15 cellular contexts compared by ENCODE assay signal in genomic region chr17:1711804-1712203, GRCh38. TPM values are rescaled to one million over a fixed set of nuclear protein-coding genes. Genes with fewer than 3 reads are reported as not detected.
A peak's percentile ranks its signal among the peaks of the same experiment; 100 is the strongest.
DNase-seq lines count a peak whose midpoint lies in the region; ATAC-seq and TF ChIP-seq lines count a peak whose summit lies in the region.
"Had no signal": no experiment of that assay in that cellular context is flagged by ENCODE, and none has a peak within 500 bp of the region (broad histone marks: within the 10 kb centered on the region; RNA-seq: fewer than 3 reads in every experiment).

No MANE protein-coding gene starts in this region.

- ATAC-seq in RWPE2 (ENCODE audit: low read depth) (no peak), gastrocnemius medialis (no peak), gastroesophageal sphincter (no peak), HG03139 (IDR thresholded peaks at IDR 0.05; ENCODE audit: unreplicated experiment) (no peak)
- ATAC-seq in activated CD8-positive, alpha-beta memory T cell treated with anti-CD3 and anti-CD28 coated beads, Interleukin-2, amount 10 ng/mL, durations not matched to agents 7 days and 5 days, result no peak
- ATAC-seq: foreskin keratinocyte had no signal

- peaks cover 9% of the 10 kb centered on the region for H3K4me1 Mint-ChIP-seq in Calu3 (ENCODE audit: low read depth, unreplicated experiment)
- H3K4me1 Mint-ChIP-seq in activated CD8-positive, alpha-beta memory T cell treated with anti-CD3 and anti-CD28 coated beads, Interleukin-2, amount 10 ng/mL, durations not matched to agents 7 days and 5 days, result peaks cover 10% of the 10 kb centered on the region

- H3K27me3 Mint-ChIP-seq in Calu3 (ENCODE audit: unreplicated experiment), result no peaks in the 10 kb centered on the region
- H3K27me3 Mint-ChIP-seq in activated CD8-positive, alpha-beta memory T cell treated with anti-CD3 and anti-CD28 coated beads, Interleukin-2, amount 10 ng/mL, durations not matched to agents 7 days and 5 days, result peaks cover 35% of the 10 kb centered on the region

- 59 to 60% methylated on average over 4 of the region's 4 CpGs for WGBS in gastroesophageal sphincter (ENCODE audit: low coverage in 1 of 2), 2 donors

- H3K27me3 ChIP-seq in RWPE2 (ENCODE audit: insufficient read depth, poor library complexity, severe bottlenecking), result no peaks in the 10 kb centered on the region
- H3K27me3 ChIP-seq in gastrocnemius medialis, result no peaks in the 10 kb centered on the region
- no peaks in the 10 kb centered on the region for H3K27me3 ChIP-seq in gastroesophageal sphincter
- H3K27me3 ChIP-seq: foreskin keratinocyte, SJCRH30 had no signal

- H3K4me3 ChIP-seq in RWPE2 (ENCODE audit: severe bottlenecking) (no peak overlapping the region), fibroblast of the aortic adventitia (ENCODE audit: low read depth, low read length) (peak overlapping the region; percentile 40), gastrocnemius medialis (peak overlapping the region in 2 of 4 donors; percentile 2 to 94), gastroesophageal sphincter (no peak overlapping the region)
- H3K4me3 ChIP-seq: SJCRH30 had no signal

- TF ChIP-seq EP300 in gastroesophageal sphincter (IDR thresholded peaks at IDR 0.05), result no peak

- DNase-seq in Calu3, result no peak
- DNase-seq in RWPE2 (ENCODE audit: low spot score), result no peak
- peak; percentile 25 for DNase-seq in fibroblast of the aortic adventitia (ENCODE audit: low read depth)
- DNase-seq in gastrocnemius medialis, result no peak
- no peak for DNase-seq in NCI-H2029 (lab: John Stamatoyannopoulos, UW)
- no peak for DNase-seq in activated CD8-positive, alpha-beta memory T cell treated with anti-CD3 and anti-CD28 coated beads, Interleukin-2, amount 10 ng/mL, durations not matched to agents 7 days and 5 days
- DNase-seq: activated gamma-delta T cell, C1 segment of cervical spinal cord, foreskin keratinocyte, KG1, SJCRH30 had no signal

- H3K27ac ChIP-seq in RWPE2 (ENCODE audit: poor library complexity, severe bottlenecking), result peak overlapping the region; percentile 93
- peak overlapping the region; percentile 3 to 100 (median 100) for H3K27ac ChIP-seq in gastrocnemius medialis
- peak overlapping the region in 2 of 4 donors; percentile 97 to 100 for H3K27ac ChIP-seq in gastroesophageal sphincter
- H3K27ac ChIP-seq: foreskin keratinocyte, SJCRH30 had no signal

- in situ Hi-C loops in gastrocnemius medialis (cut with MboI; ENCODE audit: low sequenced_read_pairs in 4 of 4), result no loop called here

- H3K9me3 ChIP-seq in RWPE2 (ENCODE audit: severe bottlenecking) (no peaks in the 10 kb centered on the region), gastrocnemius medialis (no peaks in the 10 kb centered on the region), gastroesophageal sphincter (no peaks in the 10 kb centered on the region)
- H3K9me3 ChIP-seq: SJCRH30 had no signal

- TF ChIP-seq POLR2A in gastrocnemius medialis (IDR thresholded peaks at IDR 0.05) (no peak), gastroesophageal sphincter (IDR thresholded peaks at IDR 0.05) (no peak)

- CTCF ChIA-PET in Calu3 (lab: Charles Lee), result no interaction called here
- CTCF ChIA-PET in activated CD8-positive, alpha-beta memory T cell treated with anti-CD3 and anti-CD28 coated beads, Interleukin-2, amount 10 ng/mL, durations not matched to agents 7 days and 5 days (lab: Charles Lee), result no interaction called here

- BruUV-seq in Calu3 (replicated peaks; lab: Mats Ljungman, UMichigan), result no TSS peak

- intact Hi-C loops in Calu3 (cut with micrococcal nuclease; ENCODE audit: unreplicated experiment) (no loop called here), gastrocnemius medialis (cut with DNase I; ENCODE audit: low total_unique reads) (no loop called here)

- H3K4me1 ChIP-seq in RWPE2 (ENCODE audit: insufficient read depth, poor library complexity, severe bottlenecking) (peaks cover 22% of the 10 kb centered on the region), gastrocnemius medialis (peaks cover 27 to 47% of the 10 kb centered on the region in 2 donors), gastroesophageal sphincter (peaks cover 2 to 60% (median 35%) of the 10 kb centered on the region in 3 donors)

- no peak for TF ChIP-seq CTCF in Calu3 (IDR thresholded peaks at IDR 0.05; ENCODE audit: unreplicated experiment)
- TF ChIP-seq CTCF in RWPE2 (IDR thresholded peaks at IDR 0.05; ENCODE audit: poor library complexity, severe bottlenecking), result no peak
- TF ChIP-seq CTCF in fibroblast of the aortic adventitia (IDR thresholded peaks at IDR 0.05; ENCODE audit: insufficient read depth, low read length), result no peak
- no peak for TF ChIP-seq CTCF in gastrocnemius medialis (IDR thresholded peaks at IDR 0.05 in 4 of 5, conservative IDR thresholded peaks at IDR 0.05 in 1 of 5)
- TF ChIP-seq CTCF in gastroesophageal sphincter (IDR thresholded peaks at IDR 0.05), result no peak

- peak overlapping the region; percentile 63 for H3K27ac Mint-ChIP-seq in Calu3 (ENCODE audit: unreplicated experiment)
- H3K27ac Mint-ChIP-seq in activated CD8-positive, alpha-beta memory T cell treated with anti-CD3 and anti-CD28 coated beads, Interleukin-2, amount 10 ng/mL, durations not matched to agents 7 days and 5 days, result no peak overlapping the region
- H3K27ac Mint-ChIP-seq: stimulated activated naive CD8-positive, alpha-beta T cell treated with anti-CD3 and anti-CD28 coated beads, Interleukin-15, Interleukin-2, amounts not matched to agents 100 ng/mL and 50 ng/mL, for 24 hours had no signal

- peaks cover 74% of the 10 kb centered on the region for H3K36me3 Mint-ChIP-seq in Calu3 (ENCODE audit: insufficient read depth, unreplicated experiment)
- H3K36me3 Mint-ChIP-seq in activated CD8-positive, alpha-beta memory T cell treated with anti-CD3 and anti-CD28 coated beads, Interleukin-2, amount 10 ng/mL, durations not matched to agents 7 days and 5 days, result no peaks in the 10 kb centered on the region

- H3K4me3 Mint-ChIP-seq in Calu3 (ENCODE audit: low read depth, unreplicated experiment), result peak overlapping the region; percentile 74
- no peak overlapping the region for H3K4me3 Mint-ChIP-seq in activated CD8-positive, alpha-beta memory T cell treated with anti-CD3 and anti-CD28 coated beads, Interleukin-2, amount 10 ng/mL, durations not matched to agents 7 days and 5 days

- H3K36me3 ChIP-seq in RWPE2 (ENCODE audit: low read depth), result peaks cover 33% of the 10 kb centered on the region
- H3K36me3 ChIP-seq in gastrocnemius medialis, result peaks cover 0 to 29% of the 10 kb centered on the region in 2 donors
- H3K36me3 ChIP-seq in gastroesophageal sphincter, result peaks cover 0 to 36% of the 10 kb centered on the region in 2 donors
- H3K36me3 ChIP-seq: SJCRH30 had no signal

- no peaks in the 10 kb centered on the region for H3K9me3 Mint-ChIP-seq in Calu3 (ENCODE audit: low read depth, unreplicated experiment)
- no peaks in the 10 kb centered on the region for H3K9me3 Mint-ChIP-seq in activated CD8-positive, alpha-beta memory T cell treated with anti-CD3 and anti-CD28 coated beads, Interleukin-2, amount 10 ng/mL, durations not matched to agents 7 days and 5 days (ENCODE audit: low read depth)
- H3K9me3 Mint-ChIP-seq: stimulated activated naive CD8-positive, alpha-beta T cell treated with anti-CD3 and anti-CD28 coated beads, Interleukin-15, Interleukin-2, amounts not matched to agents 100 ng/mL and 50 ng/mL, for 24 hours had no signal

RNA-seq across cellular contexts. Expression of gene TLCD2, which starts 1.6 kb away (rescaled TPM):
- 5.9 and 6.7 TPM in 2 replicates for total RNA-seq in Calu3 (2022)
- total RNA-seq in fibroblast of the aortic adventitia (ENCODE audit: low replicate concordance), result 4.5 and 10.1 TPM in 2 replicates
- total RNA-seq in gastrocnemius medialis, result under 1 TPM; 0.66 to 0.95 (median 0.85) TPM
- total RNA-seq in activated CD8-positive, alpha-beta memory T cell treated with anti-CD3 and anti-CD28 coated beads, Interleukin-2, amount 10 ng/mL, durations not matched to agents 7 days and 5 days, result under 1 TPM; 0.20 to 0.28 TPM
- total RNA-seq in gastroesophageal sphincter, result 1 to 10 TPM; 4.2 to 5.1 (median 4.8) TPM

RNA-seq across cellular contexts. Expression of gene WDR81, which starts 12.7 kb away (rescaled TPM):
- total RNA-seq in Calu3 (2022) (11.2 and 11.8 TPM in 2 replicates), fibroblast of the aortic adventitia (ENCODE audit: low replicate concordance) (27.7 and 39.6 TPM in 2 replicates), gastrocnemius medialis (10 to 100 TPM; 22.3 to 61.1 (median 42.7) TPM), gastroesophageal sphincter (10 to 100 TPM; 21.8 to 44.1 (median 32.2) TPM)
- 10 to 100 TPM; 28.7 to 32.1 TPM for total RNA-seq in activated CD8-positive, alpha-beta memory T cell treated with anti-CD3 and anti-CD28 coated beads, Interleukin-2, amount 10 ng/mL, durations not matched to agents 7 days and 5 days

RNA-seq across cellular contexts. Expression of gene PRPF8, which starts 27.1 kb away (rescaled TPM):
- total RNA-seq in Calu3 (2022) (182 and 206 TPM in 2 replicates), fibroblast of the aortic adventitia (ENCODE audit: low replicate concordance) (59.7 and 138 TPM in 2 replicates), gastrocnemius medialis (100 to 1,000 TPM; 127 to 261 (median 195) TPM), gastroesophageal sphincter (100 to 1,000 TPM; 111 to 195 (median 161) TPM)
- 100 to 1,000 TPM; 324 to 358 TPM for total RNA-seq in activated CD8-positive, alpha-beta memory T cell treated with anti-CD3 and anti-CD28 coated beads, Interleukin-2, amount 10 ng/mL, durations not matched to agents 7 days and 5 days

RNA-seq across cellular contexts. Expression of gene SERPINF2, which starts 30.9 kb away (rescaled TPM):
- total RNA-seq in Calu3 (2022), result 0.54 and 0.76 TPM in 2 replicates
- 0.18 and 1.3 TPM in 2 replicates for total RNA-seq in fibroblast of the aortic adventitia (ENCODE audit: low replicate concordance)
- 1 to 10 TPM in 3 of 4 donors, under 1 TPM in 1; 0.85 to 6.4 (median 4.3) TPM for total RNA-seq in gastrocnemius medialis
- total RNA-seq in activated CD8-positive, alpha-beta memory T cell treated with anti-CD3 and anti-CD28 coated beads, Interleukin-2, amount 10 ng/mL, durations not matched to agents 7 days and 5 days, result under 1 TPM; 0.18 to 0.19 TPM
- total RNA-seq in gastroesophageal sphincter, result 1 to 10 TPM; 2.0 to 7.6 (median 5.1) TPM
- total RNA-seq: lung microvascular endothelial cell, SJCRH30 had no signal

RNA-seq across cellular contexts. Expression of gene SERPINF1, which starts 50.1 kb away (rescaled TPM):
- total RNA-seq in Calu3 (2022) (not detected in 2 replicates), fibroblast of the aortic adventitia (ENCODE audit: low replicate concordance) (161 and 450 TPM in 2 replicates), gastrocnemius medialis (100 to 1,000 TPM; 554 to 698 (median 631) TPM), gastroesophageal sphincter (100 to 1,000 TPM; 136 to 634 (median 302) TPM)
- 1 to 10 TPM in 1 of 2 experiments, under 1 TPM in 1; 0.93 to 1.1 TPM for total RNA-seq in activated CD8-positive, alpha-beta memory T cell treated with anti-CD3 and anti-CD28 coated beads, Interleukin-2, amount 10 ng/mL, durations not matched to agents 7 days and 5 days
- total RNA-seq: lung microvascular endothelial cell had no signal
